ENCODE assay signal across 10 cellular contexts in genomic region chr11:74024630-74025029, GRCh38. TPM values are rescaled to one million over a fixed set of nuclear protein-coding genes. Genes with fewer than 3 reads are reported as not detected.
A peak's percentile ranks its signal among the peaks of the same experiment; 100 is the strongest.
DNase-seq lines count a peak whose midpoint lies in the region; ATAC-seq lines count a peak whose summit lies in the region.
"Had no signal": no experiment of that assay in that cellular context is flagged by ENCODE, and none has a peak within 500 bp of the region (broad histone marks: within the 10 kb centered on the region; RNA-seq: fewer than 3 reads in every experiment).

No MANE protein-coding gene starts in this region.

- peaks cover 27% of the 10 kb centered on the region for H3K36me3 Mint-ChIP-seq in activated T-cell treated with anti-CD3 and anti-CD28 coated beads, Interleukin-2, amount 50 U/mL, for 4 hours (ENCODE audit: insufficient read depth)
- peaks cover 42% of the 10 kb centered on the region for H3K36me3 Mint-ChIP-seq in activated CD4-positive, alpha-beta memory T cell treated with anti-CD3 and anti-CD28 coated beads, Interleukin-2, amount 10 ng/mL, durations not matched to agents 7 days and 5 days (ENCODE audit: low read depth)

- no peaks in the 10 kb centered on the region for H3K9me3 Mint-ChIP-seq in activated T-cell treated with anti-CD3 and anti-CD28 coated beads, Interleukin-2, amount 50 U/mL, for 4 hours
- H3K9me3 Mint-ChIP-seq in activated CD4-positive, alpha-beta memory T cell treated with anti-CD3 and anti-CD28 coated beads, Interleukin-2, amount 10 ng/mL, durations not matched to agents 7 days and 5 days = no peaks in the 10 kb centered on the region

- peak; percentile 79 to 81 for DNase-seq in activated T-cell treated with anti-CD3 and anti-CD28 coated beads, Interleukin-2, amount 50 U/mL, for 48 hours
- DNase-seq in activated T-cell treated with anti-CD3 and anti-CD28 coated beads, Interleukin-2, amount 50 U/mL, for 4 hours = no peak
- peak; percentile 62 for DNase-seq in activated CD4-positive, alpha-beta memory T cell treated with anti-CD3 and anti-CD28 coated beads, Interleukin-2, amount 10 ng/mL, durations not matched to agents 7 days and 5 days
- DNase-seq in glomerular visceral epithelial cell (ENCODE audit: extremely low spot score) = peak; percentile 77
- DNase-seq in stromal cell of bone marrow (ENCODE audit: low read depth) = peak; percentile 87
- no peak for DNase-seq in C1 segment of cervical spinal cord (lab: John Stamatoyannopoulos, UW)
- DNase-seq: Calu3 had no signal

- CTCF ChIA-PET in activated CD4-positive, alpha-beta memory T cell treated with anti-CD3 and anti-CD28 coated beads, Interleukin-2, amount 10 ng/mL, durations not matched to agents 7 days and 5 days (lab: Charles Lee) = no interaction called here

- no peaks in the 10 kb centered on the region for H3K27me3 Mint-ChIP-seq in activated T-cell treated with anti-CD3 and anti-CD28 coated beads, Interleukin-2, amount 50 U/mL, for 4 hours (ENCODE audit: low read depth)
- H3K27me3 Mint-ChIP-seq in activated CD4-positive, alpha-beta memory T cell treated with anti-CD3 and anti-CD28 coated beads, Interleukin-2, amount 10 ng/mL, durations not matched to agents 7 days and 5 days = no peaks in the 10 kb centered on the region

- H3K4me1 Mint-ChIP-seq in activated T-cell treated with anti-CD3 and anti-CD28 coated beads, Interleukin-2, amount 50 U/mL, for 4 hours (ENCODE audit: low read depth) = peaks cover 34% of the 10 kb centered on the region
- peaks cover 50% of the 10 kb centered on the region for H3K4me1 Mint-ChIP-seq in activated CD4-positive, alpha-beta memory T cell treated with anti-CD3 and anti-CD28 coated beads, Interleukin-2, amount 10 ng/mL, durations not matched to agents 7 days and 5 days

- peak overlapping the region; percentile 71 for H3K27ac Mint-ChIP-seq in activated CD4-positive, alpha-beta memory T cell treated with anti-CD3 and anti-CD28 coated beads, Interleukin-2, amount 10 ng/mL, durations not matched to agents 7 days and 5 days

- H3K4me3 Mint-ChIP-seq in activated T-cell treated with anti-CD3 and anti-CD28 coated beads, Interleukin-2, amount 50 U/mL, for 4 hours = no peak overlapping the region
- H3K4me3 Mint-ChIP-seq in activated CD4-positive, alpha-beta memory T cell treated with anti-CD3 and anti-CD28 coated beads, Interleukin-2, amount 10 ng/mL, durations not matched to agents 7 days and 5 days = no peak overlapping the region

- POLR2A ChIA-PET in activated CD4-positive, alpha-beta memory T cell treated with anti-CD3 and anti-CD28 coated beads, Interleukin-2, amount 10 ng/mL, durations not matched to agents 7 days and 5 days (lab: Charles Lee) = no interaction called here

- no peak for ATAC-seq in activated T-cell treated with anti-CD3 and anti-CD28 coated beads, Interleukin-2, amount 50 U/mL, for 4 hours
- ATAC-seq in GM21737 (IDR thresholded peaks at IDR 0.05; ENCODE audit: unreplicated experiment) = no peak
- ATAC-seq in HG03457 (IDR thresholded peaks at IDR 0.05; ENCODE audit: unreplicated experiment) = no peak
- ATAC-seq: HepG2 had no signal

RNA-seq across cellular contexts. Expression of gene UCP3, which starts 15.7 kb away (rescaled TPM):
- total RNA-seq in activated T-cell treated with anti-CD3 and anti-CD28 coated beads, Interleukin-2, amount 50 U/mL, for 4 hours = 1 to 10 TPM; 1.3 to 2.6 (median 1.7) TPM
- total RNA-seq in activated CD4-positive, alpha-beta memory T cell treated with anti-CD3 and anti-CD28 coated beads, Interleukin-2, amount 10 ng/mL, durations not matched to agents 7 days and 5 days = 1 to 10 TPM; 1.8 to 2.4 TPM
- total RNA-seq: HepG2 had no signal

RNA-seq across cellular contexts. Expression of gene UCP2, which starts 42.0 kb away (rescaled TPM):
- 100 to 1,000 TPM in 1 of 3 donors, 10 to 100 TPM in 2; 69.3 to 146 (median 88.9) TPM for total RNA-seq in activated T-cell treated with anti-CD3 and anti-CD28 coated beads, Interleukin-2, amount 50 U/mL, for 4 hours
- 100 to 1,000 TPM; 400 to 407 TPM for total RNA-seq in activated CD4-positive, alpha-beta memory T cell treated with anti-CD3 and anti-CD28 coated beads, Interleukin-2, amount 10 ng/mL, durations not matched to agents 7 days and 5 days

Comparison
In these comparisons a context has a peak if more than half of its experiments do, and no peak if none do; other contexts are left out.
1. DNase-seq: peak in activated T-cell treated with anti-CD3 and anti-CD28 coated beads, Interleukin-2, amount 50 U/mL, for 48 hours (2 of 2), activated CD4-positive, alpha-beta memory T cell treated with anti-CD3 and anti-CD28 coated beads, Interleukin-2, amount 10 ng/mL, durations not matched to agents 7 days and 5 days (single experiment), glomerular visceral epithelial cell (single experiment) and stromal cell of bone marrow (single experiment); none in activated T-cell treated with anti-CD3 and anti-CD28 coated beads, Interleukin-2, amount 50 U/mL, for 4 hours (single experiment) and C1 segment of cervical spinal cord (0 of 14).